ENCODE assay signal across 2 cellular contexts in the genomic region with DNA sequence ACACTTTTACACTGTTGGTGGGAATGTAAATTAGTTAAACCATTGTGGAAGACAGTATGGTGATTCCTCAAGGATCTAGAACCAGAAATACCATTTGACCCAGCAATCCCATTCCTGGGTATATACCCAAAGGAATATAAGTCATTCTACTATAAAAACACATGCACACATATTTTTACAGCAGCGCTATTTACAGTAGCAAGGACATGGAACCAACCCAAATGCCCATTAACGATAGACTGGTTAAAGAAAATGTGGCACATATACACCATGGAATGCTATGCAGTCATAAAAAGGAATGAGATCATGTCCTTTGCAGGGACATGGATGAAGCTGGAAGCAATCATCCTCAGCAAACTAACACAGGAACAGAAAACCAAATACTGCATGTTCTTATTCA. TPM values are rescaled to one million over a fixed set of nuclear protein-coding genes. Genes with fewer than 3 reads are reported as not detected.
"Had no signal": no experiment of that assay in that cellular context is flagged by ENCODE, and none has a peak within 500 bp of the region (broad histone marks: within the 10 kb centered on the region; RNA-seq: fewer than 3 reads in every experiment).

No MANE protein-coding gene starts in this region.

RNA-seq across cellular contexts. Expression of a gene that starts 5.9 kb away (rescaled TPM):
- total RNA-seq: MCF 10A, NCI-H460 had no signal
